Comparison of ENCODE assay signal across 17 cellular contexts in the genomic region with DNA sequence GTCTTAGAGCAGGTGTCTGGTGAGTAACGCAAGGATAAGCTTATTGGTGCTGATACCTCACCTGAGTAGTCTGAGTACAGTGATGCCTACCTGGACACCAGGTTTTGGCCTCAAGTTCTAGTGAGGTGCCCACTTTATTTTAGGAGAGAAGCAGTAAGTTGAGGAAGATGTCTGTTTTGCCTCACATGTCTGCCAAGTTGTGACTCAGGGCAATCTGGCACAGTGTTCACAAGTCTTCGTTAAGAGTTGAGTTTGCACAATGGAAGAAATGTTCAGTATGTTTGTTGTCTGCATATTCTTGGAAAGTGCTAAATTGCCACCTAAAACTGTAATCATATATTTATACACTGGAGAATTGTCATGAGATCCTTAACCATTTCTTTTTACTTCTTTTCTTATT.
DNase-seq lines count a peak whose midpoint lies in the region; ATAC-seq and TF ChIP-seq lines count a peak whose summit lies in the region.
"Had no signal": no experiment of that assay in that cellular context is flagged by ENCODE, and none has a peak within 500 bp of the region (broad histone marks: within the 10 kb centered on the region; RNA-seq: fewer than 3 reads in every experiment).

No MANE protein-coding gene starts in this region.

- H3K27ac ChIP-seq in KMS-11 (no peak overlapping the region), endodermal cell (ENCODE audit: low read depth, low read length) (no peak overlapping the region)
- H3K27ac ChIP-seq: BLaER1, C4-2B had no signal

- H3K4me1 ChIP-seq in KMS-11 (ENCODE audit: low read depth, poor library complexity, severe bottlenecking) (peaks cover 36% of the 10 kb centered on the region), endodermal cell (ENCODE audit: control insufficient read depth, insufficient read depth, low read length) (no peaks in the 10 kb centered on the region)
- H3K4me1 ChIP-seq: BLaER1, Caco-2 had no signal

- peak overlapping the region; percentile 26 for H3K27ac Mint-ChIP-seq in endodermal cell
- H3K27ac Mint-ChIP-seq in activated naive CD4-positive, alpha-beta T cell treated with anti-CD3 and anti-CD28 coated beads for 36 hours: no peak overlapping the region
- no peak overlapping the region for H3K27ac Mint-ChIP-seq in activated CD8-positive, alpha-beta T cell treated with anti-CD3 and anti-CD28 coated beads, Interleukin-2, amount 10 ng/mL, durations not matched to agents 7 days and 5 days
- H3K27ac Mint-ChIP-seq: B cell; CD4-positive, CD25-positive, alpha-beta regulatory T cell; CD8-positive, alpha-beta T cell had no signal

- ATAC-seq in activated CD8-positive, alpha-beta T cell treated with anti-CD3 and anti-CD28 coated beads, Interleukin-2, amount 10 ng/mL, durations not matched to agents 7 days and 5 days: no peak
- no peak for ATAC-seq in GM21515 (IDR thresholded peaks at IDR 0.05; ENCODE audit: unreplicated experiment)
- ATAC-seq: CD8-positive, alpha-beta T cell had no signal

- H3K36me3 ChIP-seq in KMS-11 (ENCODE audit: insufficient read depth): no peaks in the 10 kb centered on the region
- peaks cover 23% of the 10 kb centered on the region for H3K36me3 ChIP-seq in endodermal cell (ENCODE audit: control insufficient read depth, insufficient read depth, low read length)
- H3K36me3 ChIP-seq: BLaER1 had no signal

- intact Hi-C loops in activated naive CD4-positive, alpha-beta T cell treated with anti-CD3 and anti-CD28 coated beads for 36 hours (cut with micrococcal nuclease): no loop called here

- no peaks in the 10 kb centered on the region for H3K9me3 Mint-ChIP-seq in endodermal cell
- no peaks in the 10 kb centered on the region for H3K9me3 Mint-ChIP-seq in activated naive CD4-positive, alpha-beta T cell treated with anti-CD3 and anti-CD28 coated beads for 36 hours
- no peaks in the 10 kb centered on the region for H3K9me3 Mint-ChIP-seq in activated CD8-positive, alpha-beta T cell treated with anti-CD3 and anti-CD28 coated beads, Interleukin-2, amount 10 ng/mL, durations not matched to agents 7 days and 5 days (ENCODE audit: insufficient read depth)
- H3K9me3 Mint-ChIP-seq: CD8-positive, alpha-beta T cell had no signal

- H3K9ac ChIP-seq in KMS-11 (no peak overlapping the region), endodermal cell (ENCODE audit: extremely low read depth, low read length, poor library complexity, severe bottlenecking) (no peak overlapping the region)
- H3K9ac ChIP-seq: BLaER1 had no signal

- no peaks in the 10 kb centered on the region for H3K36me3 Mint-ChIP-seq in endodermal cell (ENCODE audit: low read depth)
- no peaks in the 10 kb centered on the region for H3K36me3 Mint-ChIP-seq in activated naive CD4-positive, alpha-beta T cell treated with anti-CD3 and anti-CD28 coated beads for 36 hours (ENCODE audit: low read depth)
- no peaks in the 10 kb centered on the region for H3K36me3 Mint-ChIP-seq in activated CD8-positive, alpha-beta T cell treated with anti-CD3 and anti-CD28 coated beads, Interleukin-2, amount 10 ng/mL, durations not matched to agents 7 days and 5 days (ENCODE audit: low read depth)
- H3K36me3 Mint-ChIP-seq: CD4-positive, CD25-positive, alpha-beta regulatory T cell; CD8-positive, alpha-beta T cell had no signal

- POLR2A ChIA-PET in activated CD8-positive, alpha-beta T cell treated with anti-CD3 and anti-CD28 coated beads, Interleukin-2, amount 10 ng/mL, durations not matched to agents 7 days and 5 days (lab: Charles Lee): no interaction called here

- H3K4me2 ChIP-seq in KMS-11: peak overlapping the region; percentile 25; the same call in 1 of the 2 replicates
- H3K4me2 ChIP-seq: BLaER1 had no signal

- H3K27me3 ChIP-seq in KMS-11 (ENCODE audit: insufficient read depth, low read depth) (no peaks in the 10 kb centered on the region), endodermal cell (ENCODE audit: control insufficient read depth, insufficient read depth, low read length, poor library complexity, severe bottlenecking) (no peaks in the 10 kb centered on the region)
- H3K27me3 ChIP-seq: BLaER1 had no signal

- no peaks in the 10 kb centered on the region for H3K27me3 Mint-ChIP-seq in endodermal cell (ENCODE audit: insufficient read depth)
- H3K27me3 Mint-ChIP-seq in activated naive CD4-positive, alpha-beta T cell treated with anti-CD3 and anti-CD28 coated beads for 36 hours (ENCODE audit: low read depth): peaks cover 2% of the 10 kb centered on the region
- peaks cover 5% of the 10 kb centered on the region for H3K27me3 Mint-ChIP-seq in activated CD8-positive, alpha-beta T cell treated with anti-CD3 and anti-CD28 coated beads, Interleukin-2, amount 10 ng/mL, durations not matched to agents 7 days and 5 days (ENCODE audit: low read depth)
- H3K27me3 Mint-ChIP-seq: B cell; CD4-positive, CD25-positive, alpha-beta regulatory T cell had no signal

- TF ChIP-seq CTCF in KMS-11 (conservative IDR thresholded peaks at IDR 0.05; ENCODE audit: low read depth, low read length) (no peak), endodermal cell (conservative IDR thresholded peaks at IDR 0.05) (no peak)

- no peak overlapping the region for H2AFZ ChIP-seq in KMS-11 (ENCODE audit: low read depth)

- peaks cover 6% of the 10 kb centered on the region for H3K4me1 Mint-ChIP-seq in endodermal cell
- H3K4me1 Mint-ChIP-seq in activated naive CD4-positive, alpha-beta T cell treated with anti-CD3 and anti-CD28 coated beads for 36 hours (ENCODE audit: low read depth): no peaks in the 10 kb centered on the region
- H3K4me1 Mint-ChIP-seq in activated CD8-positive, alpha-beta T cell treated with anti-CD3 and anti-CD28 coated beads, Interleukin-2, amount 10 ng/mL, durations not matched to agents 7 days and 5 days (ENCODE audit: low read depth): no peaks in the 10 kb centered on the region
- H3K4me1 Mint-ChIP-seq: CD4-positive, CD25-positive, alpha-beta regulatory T cell had no signal

- H3K4me3 ChIP-seq in KMS-11 (IDR thresholded peaks at IDR 0.05; ENCODE audit: insufficient read depth, low read depth, low read length) (no peak overlapping the region), endodermal cell (ENCODE audit: low read length) (no peak overlapping the region)
- H3K4me3 ChIP-seq: BLaER1 had no signal

- H3K79me2 ChIP-seq in KMS-11 (ENCODE audit: insufficient read depth, low read depth): no peaks in the 10 kb centered on the region

- no peak overlapping the region for H3K4me3 Mint-ChIP-seq in endodermal cell
- no peak overlapping the region for H3K4me3 Mint-ChIP-seq in activated naive CD4-positive, alpha-beta T cell treated with anti-CD3 and anti-CD28 coated beads for 36 hours
- no peak overlapping the region for H3K4me3 Mint-ChIP-seq in activated CD8-positive, alpha-beta T cell treated with anti-CD3 and anti-CD28 coated beads, Interleukin-2, amount 10 ng/mL, durations not matched to agents 7 days and 5 days
- H3K4me3 Mint-ChIP-seq: B cell; CD4-positive, CD25-positive, alpha-beta regulatory T cell; CD8-positive, alpha-beta T cell had no signal

- no peaks in the 10 kb centered on the region for H3K9me3 ChIP-seq in endodermal cell (ENCODE audit: control insufficient read depth, low read length)
- H3K9me3 ChIP-seq: BLaER1, Caco-2 had no signal

- WGBS in endodermal cell (ENCODE audit: insufficient coverage in 1 of 2, insufficient read length in 1 of 2), 2 experiments: 92 to 100% methylated on average over 1 to 2 of the region's 2 CpGs

- CTCF ChIA-PET in activated naive CD4-positive, alpha-beta T cell treated with anti-CD3 and anti-CD28 coated beads for 36 hours (lab: Charles Lee): no interaction called here
- CTCF ChIA-PET in activated CD8-positive, alpha-beta T cell treated with anti-CD3 and anti-CD28 coated beads, Interleukin-2, amount 10 ng/mL, durations not matched to agents 7 days and 5 days (lab: Charles Lee): no interaction called here

- DNase-seq in NCI-H446 treated with DMSO at 0.1 percent for 48 hours (lab: John Stamatoyannopoulos, UW) (peak; percentile 33), endodermal cell (no peak)
- no peak for DNase-seq in activated naive CD4-positive, alpha-beta T cell treated with anti-CD3 and anti-CD28 coated beads for 36 hours
- DNase-seq in activated CD8-positive, alpha-beta T cell treated with anti-CD3 and anti-CD28 coated beads, Interleukin-2, amount 10 ng/mL, durations not matched to agents 7 days and 5 days: no peak
- DNase-seq: Caco-2; CD4-positive, CD25-positive, alpha-beta regulatory T cell; CD8-positive, alpha-beta T cell; DMS153; DND-41; GOT3; H7; HCEC 1CT had no signal

- H4K20me1 ChIP-seq in KMS-11 (ENCODE audit: insufficient read depth): no peaks in the 10 kb centered on the region
- H4K20me1 ChIP-seq: BLaER1 had no signal
